ENCODE assay signal across 15 cellular contexts in the genomic region with DNA sequence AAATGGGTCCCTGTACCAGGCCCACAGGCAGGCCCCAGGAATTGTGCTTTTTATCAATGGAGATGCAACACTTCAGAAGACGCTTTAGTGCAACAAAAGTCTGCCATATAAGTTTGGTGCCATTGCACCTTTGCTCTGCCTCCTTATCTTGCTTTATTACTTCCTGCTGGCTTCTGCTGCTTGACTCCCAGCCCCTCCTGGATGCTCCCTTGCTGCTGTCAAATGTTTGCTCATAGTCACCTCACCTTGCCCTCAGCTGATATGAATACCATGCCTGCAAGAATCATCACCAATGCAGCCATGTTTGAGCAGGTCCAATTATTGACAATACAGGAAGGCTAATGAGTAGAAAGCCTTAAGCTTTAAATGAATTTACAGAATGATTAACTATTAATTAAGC. TPM values are rescaled to one million over a fixed set of nuclear protein-coding genes. Genes with fewer than 3 reads are reported as not detected.
A peak's percentile ranks its signal among the peaks of the same experiment; 100 is the strongest.
DNase-seq lines count a peak whose midpoint lies in the region; ATAC-seq and TF ChIP-seq lines count a peak whose summit lies in the region.
"Had no signal": no experiment of that assay in that cellular context is flagged by ENCODE, and none has a peak within 500 bp of the region (broad histone marks: within the 10 kb centered on the region; RNA-seq: fewer than 3 reads in every experiment).

No MANE protein-coding gene starts in this region.

- no peak overlapping the region for H3K27ac Mint-ChIP-seq in T-helper 2 cell treated with Interferon-gamma antibody and Interleukin-4, amounts not matched to agents 5 μg/mL and 100 μg/mL, for 36 hours
- H3K27ac Mint-ChIP-seq in T-cell, result no peak overlapping the region
- H3K27ac Mint-ChIP-seq: CD14-positive monocyte; CD4-positive, alpha-beta memory T cell had no signal

- H3K9me3 Mint-ChIP-seq in T-helper 2 cell treated with Interferon-gamma antibody and Interleukin-4, amounts not matched to agents 5 μg/mL and 100 μg/mL, for 36 hours, result no peaks in the 10 kb centered on the region
- H3K9me3 Mint-ChIP-seq in T-cell, result no peaks in the 10 kb centered on the region
- H3K9me3 Mint-ChIP-seq: CD4-positive, alpha-beta memory T cell had no signal

- CTCF ChIA-PET in T-cell (lab: Charles Lee), result interaction anchor here (0.6 to 1.2 kb wide), 3 partner anchors 152 to 479 kb away, joined by 3 to 10 read pairs (median 3); no protein-coding TSS in a partner anchor

- H3K9ac ChIP-seq in colonic mucosa (ENCODE audit: low read depth in 2 of 2, low read length in 2 of 2), result no peak overlapping the region
- H3K9ac ChIP-seq: BLaER1 had no signal

- H3K36me3 ChIP-seq in colonic mucosa, result no peaks in the 10 kb centered on the region
- H3K36me3 ChIP-seq: BLaER1, HAP-1 had no signal

- H3K4me3 ChIP-seq in colonic mucosa, result no peak overlapping the region
- H3K4me3 ChIP-seq: BLaER1, GM12878, HAP-1 had no signal

- intact Hi-C loops in colonic mucosa (cut with DNase I), result loop anchor here (10.0 kb wide), 1 partner anchor 481 kb away; no protein-coding TSS in a partner anchor

- no peak overlapping the region for H3K4me3 Mint-ChIP-seq in T-helper 2 cell treated with Interferon-gamma antibody and Interleukin-4, amounts not matched to agents 5 μg/mL and 100 μg/mL, for 36 hours
- H3K4me3 Mint-ChIP-seq in T-cell, result no peak overlapping the region
- H3K4me3 Mint-ChIP-seq: CD14-positive monocyte; CD4-positive, alpha-beta memory T cell had no signal

- POLR2A ChIA-PET in T-cell (lab: Charles Lee), result no interaction called here

- H3K36me3 Mint-ChIP-seq in T-helper 2 cell treated with Interferon-gamma antibody and Interleukin-4, amounts not matched to agents 5 μg/mL and 100 μg/mL, for 36 hours (ENCODE audit: low read depth), result no peaks in the 10 kb centered on the region
- no peaks in the 10 kb centered on the region for H3K36me3 Mint-ChIP-seq in T-cell
- H3K36me3 Mint-ChIP-seq: CD14-positive monocyte; CD4-positive, alpha-beta memory T cell had no signal

- peaks cover 7% of the 10 kb centered on the region for H3K4me1 Mint-ChIP-seq in T-helper 2 cell treated with Interferon-gamma antibody and Interleukin-4, amounts not matched to agents 5 μg/mL and 100 μg/mL, for 36 hours (ENCODE audit: low read depth)
- peaks cover 9 to 13% (median 13%) of the 10 kb centered on the region in 3 donors for H3K4me1 Mint-ChIP-seq in T-cell

- no peaks in the 10 kb centered on the region for H3K27me3 ChIP-seq in colonic mucosa
- H3K27me3 ChIP-seq: BLaER1 had no signal

- peaks cover 4% of the 10 kb centered on the region for H3K4me1 ChIP-seq in colonic mucosa
- H3K4me1 ChIP-seq: HAP-1 had no signal

- DNase-seq in HuH-7.5 (ENCODE audit: low spot score), result peak; percentile 29
- DNase-seq in colonic mucosa, result peak; percentile 41
- peak; percentile 46 for DNase-seq in mucosa of gallbladder (ENCODE audit: low spot score)
- DNase-seq in AG08395 (ENCODE audit: low spot score), result no peak
- DNase-seq in T-helper 2 cell treated with Interferon-gamma antibody and Interleukin-4, amounts not matched to agents 5 μg/mL and 100 μg/mL, for 36 hours (ENCODE audit: low spot score), result no peak
- DNase-seq in T-cell, result no peak
- DNase-seq: ACHN; CD4-positive, alpha-beta memory T cell; DMS153; DMS79 treated with DMSO at 0.1 percent for 48 hours had no signal

- H3K27me3 Mint-ChIP-seq in T-helper 2 cell treated with Interferon-gamma antibody and Interleukin-4, amounts not matched to agents 5 μg/mL and 100 μg/mL, for 36 hours (ENCODE audit: low read depth), result peaks cover 16% of the 10 kb centered on the region
- peaks cover 3 to 5% of the 10 kb centered on the region in 2 donors for H3K27me3 Mint-ChIP-seq in T-cell

- H3K9me3 ChIP-seq in colonic mucosa, result no peaks in the 10 kb centered on the region
- H3K9me3 ChIP-seq: BLaER1, HAP-1 had no signal

- no peak overlapping the region for H3K27ac ChIP-seq in colonic mucosa
- H3K27ac ChIP-seq: BLaER1 had no signal

- no peak for ATAC-seq in T-cell (replicated peaks in 1 of 4)
- ATAC-seq: GM12878, HepG2 had no signal

- TF ChIP-seq CTCF in colonic mucosa (IDR thresholded peaks at IDR 0.05), result no peak

RNA-seq across cellular contexts. Expression of a gene that starts 25.4 kb away (rescaled TPM):
- total RNA-seq in colonic mucosa, result under 1 TPM; 0.35 to 0.88 TPM
- total RNA-seq in mucosa of gallbladder, result 0.63 TPM
- under 1 TPM in 3 of 5 donors, not detected in 2; 0.06 to 0.89 (median 0.47) TPM for total RNA-seq in T-cell
- total RNA-seq: CD4-positive, alpha-beta memory T cell; HepG2 had no signal

Comparison
In these comparisons a context has a peak if more than half of its experiments do, and no peak if none do; other contexts are left out.
1. DNase-seq: peak in HuH-7.5 (single experiment), colonic mucosa (single experiment) and mucosa of gallbladder (single experiment); none in AG08395 (single experiment), T-helper 2 cell treated with Interferon-gamma antibody and Interleukin-4, amounts not matched to agents 5 μg/mL and 100 μg/mL, for 36 hours (single experiment) and T-cell (0 of 34).